In the genomic region with DNA sequence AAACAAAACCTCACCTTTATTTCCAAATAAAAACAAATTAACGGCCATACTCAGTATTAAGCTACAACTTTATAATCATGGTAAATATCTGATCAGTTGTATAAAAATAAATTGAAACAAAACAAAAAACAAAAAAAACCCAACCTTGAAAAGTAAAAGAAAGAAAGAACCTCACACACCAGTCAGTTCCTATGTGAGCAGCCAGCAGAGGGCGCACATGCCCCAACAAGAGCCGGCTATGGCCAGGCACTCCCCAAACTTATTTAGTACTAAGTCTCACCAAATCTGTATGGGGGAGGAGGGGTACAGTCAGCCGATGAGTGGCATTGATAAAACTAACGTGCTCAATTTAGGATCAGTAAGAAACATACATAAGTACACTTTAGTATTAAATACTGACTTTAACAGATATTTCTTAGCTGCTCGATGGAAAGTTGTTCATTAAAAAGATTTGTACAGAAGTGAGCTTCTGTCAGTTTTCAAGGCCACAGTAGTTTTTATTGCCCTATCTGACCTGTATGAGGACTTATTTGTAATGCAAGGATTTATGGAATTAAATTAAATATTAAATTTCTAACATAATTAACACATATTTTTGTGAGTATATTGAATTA, we compare ENCODE assay signal across 1 cellular context.
TF ChIP-seq lines count a peak whose summit lies in the region.

No MANE protein-coding gene starts in this region.

TF ChIP-seq in K562, 482 proteins besides CTCF, POLR2A, EP300 and RAD21 (continued from another document):
- TF ChIP-seq ZNF280B (CRISPR knock-in tag; IDR thresholded peaks at IDR 0.05) (no peak), MAFK (IDR thresholded peaks at IDR 0.05; ENCODE audit: low read length) (no peak), ZNF282 (CRISPR knock-in tag; IDR thresholded peaks at IDR 0.05) (no peak), ESRRA (IDR thresholded peaks at IDR 0.05; ENCODE audit: borderline replicate concordance, low read depth) (0 out of 2 replicates have a peak, but pooled peaks have one; percentile 20), LCOR (CRISPR knock-in tag; IDR thresholded peaks at IDR 0.05) (0 out of 2 replicates have a peak, but pooled peaks have one; percentile 26), HMBOX1 (IDR thresholded peaks at IDR 0.05) (0 out of 2 replicates have a peak, but pooled peaks have one; percentile 40), NCOA6 (IDR thresholded peaks at IDR 0.05) (no peak), LEF1 (IDR thresholded peaks at IDR 0.05) (no peak), JUND (IDR thresholded peaks at IDR 0.05; ENCODE audit: borderline replicate concordance, low read depth, low read length) (peak; percentile 17; the same call in 1 of the 2 replicates), JUND (tag; IDR thresholded peaks at IDR 0.05; ENCODE audit: borderline replicate concordance, low read depth, low read length) (no peak), GATAD2B (IDR thresholded peaks at IDR 0.05; ENCODE audit: borderline replicate concordance) (no peak), GATAD2A (IDR thresholded peaks at IDR 0.05) (no peak), ZNF518B (CRISPR knock-in tag; IDR thresholded peaks at IDR 0.05) (no peak), TBL1XR1 (IDR thresholded peaks at IDR 0.05; ENCODE audit: low read length in 2 of 2) (peak in 1 of 2 experiments; percentile 16; a peak in 1 of 4 replicates), EGR1 (conservative IDR thresholded peaks at IDR 0.05) (no peak), MCM2 (IDR thresholded peaks at IDR 0.05; ENCODE audit: low read depth) (no peak), HEY1 (CRISPR knock-in tag; IDR thresholded peaks at IDR 0.05; ENCODE audit: borderline replicate concordance) (no peak)
- TF ChIP-seq, protein P1, sequence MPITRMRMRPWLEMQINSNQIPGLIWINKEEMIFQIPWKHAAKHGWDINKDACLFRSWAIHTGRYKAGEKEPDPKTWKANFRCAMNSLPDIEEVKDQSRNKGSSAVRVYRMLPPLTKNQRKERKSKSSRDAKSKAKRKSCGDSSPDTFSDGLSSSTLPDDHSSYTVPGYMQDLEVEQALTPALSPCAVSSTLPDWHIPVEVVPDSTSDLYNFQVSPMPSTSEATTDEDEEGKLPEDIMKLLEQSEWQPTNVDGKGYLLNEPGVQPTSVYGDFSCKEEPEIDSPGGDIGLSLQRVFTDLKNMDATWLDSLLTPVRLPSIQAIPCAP (CRISPR knock-in tag; IDR thresholded peaks at IDR 0.05; ENCODE audit: borderline replicate concordance) = no peak
- TF ChIP-seq, protein P2, sequence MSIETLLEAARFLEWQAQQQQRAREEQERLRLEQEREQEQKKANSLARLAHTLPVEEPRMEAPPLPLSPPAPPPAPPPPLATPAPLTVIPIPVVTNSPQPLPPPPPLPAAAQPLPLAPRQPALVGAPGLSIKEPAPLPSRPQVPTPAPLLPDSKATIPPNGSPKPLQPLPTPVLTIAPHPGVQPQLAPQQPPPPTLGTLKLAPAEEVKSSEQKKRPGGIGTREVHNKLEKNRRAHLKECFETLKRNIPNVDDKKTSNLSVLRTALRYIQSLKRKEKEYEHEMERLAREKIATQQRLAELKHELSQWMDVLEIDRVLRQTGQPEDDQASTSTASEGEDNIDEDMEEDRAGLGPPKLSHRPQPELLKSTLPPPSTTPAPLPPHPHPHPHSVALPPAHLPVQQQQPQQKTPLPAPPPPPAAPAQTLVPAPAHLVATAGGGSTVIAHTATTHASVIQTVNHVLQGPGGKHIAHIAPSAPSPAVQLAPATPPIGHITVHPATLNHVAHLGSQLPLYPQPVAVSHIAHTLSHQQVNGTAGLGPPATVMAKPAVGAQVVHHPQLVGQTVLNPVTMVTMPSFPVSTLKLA (conservative IDR thresholded peaks at IDR 0.05) = no peak
- TF ChIP-seq, protein P3, sequence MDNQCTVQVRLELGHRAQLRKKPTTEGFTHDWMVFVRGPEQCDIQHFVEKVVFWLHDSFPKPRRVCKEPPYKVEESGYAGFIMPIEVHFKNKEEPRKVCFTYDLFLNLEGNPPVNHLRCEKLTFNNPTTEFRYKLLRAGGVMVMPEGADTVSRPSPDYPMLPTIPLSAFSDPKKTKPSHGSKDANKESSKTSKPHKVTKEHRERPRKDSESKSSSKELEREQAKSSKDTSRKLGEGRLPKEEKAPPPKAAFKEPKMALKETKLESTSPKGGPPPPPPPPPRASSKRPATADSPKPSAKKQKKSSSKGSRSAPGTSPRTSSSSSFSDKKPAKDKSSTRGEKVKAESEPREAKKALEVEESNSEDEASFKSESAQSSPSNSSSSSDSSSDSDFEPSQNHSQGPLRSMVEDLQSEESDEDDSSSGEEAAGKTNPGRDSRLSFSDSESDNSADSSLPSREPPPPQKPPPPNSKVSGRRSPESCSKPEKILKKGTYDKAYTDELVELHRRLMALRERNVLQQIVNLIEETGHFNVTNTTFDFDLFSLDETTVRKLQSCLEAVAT (IDR thresholded peaks at IDR 0.05) = 0 out of 4 replicates have a peak, but pooled peaks of 1 of the 2 experiments have one; percentile 43
- TF ChIP-seq, protein P4, sequence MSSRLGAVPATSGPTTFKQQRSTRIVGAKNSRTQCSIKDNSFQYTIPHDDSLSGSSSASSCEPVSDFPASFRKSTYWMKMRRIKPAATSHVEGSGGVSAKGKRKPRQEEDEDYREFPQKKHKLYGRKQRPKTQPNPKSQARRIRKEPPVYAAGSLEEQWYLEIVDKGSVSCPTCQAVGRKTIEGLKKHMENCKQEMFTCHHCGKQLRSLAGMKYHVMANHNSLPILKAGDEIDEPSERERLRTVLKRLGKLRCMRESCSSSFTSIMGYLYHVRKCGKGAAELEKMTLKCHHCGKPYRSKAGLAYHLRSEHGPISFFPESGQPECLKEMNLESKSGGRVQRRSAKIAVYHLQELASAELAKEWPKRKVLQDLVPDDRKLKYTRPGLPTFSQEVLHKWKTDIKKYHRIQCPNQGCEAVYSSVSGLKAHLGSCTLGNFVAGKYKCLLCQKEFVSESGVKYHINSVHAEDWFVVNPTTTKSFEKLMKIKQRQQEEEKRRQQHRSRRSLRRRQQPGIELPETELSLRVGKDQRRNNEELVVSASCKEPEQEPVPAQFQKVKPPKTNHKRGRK (tag; IDR thresholded peaks at IDR 0.05) = no peak
